In the genomic region with DNA sequence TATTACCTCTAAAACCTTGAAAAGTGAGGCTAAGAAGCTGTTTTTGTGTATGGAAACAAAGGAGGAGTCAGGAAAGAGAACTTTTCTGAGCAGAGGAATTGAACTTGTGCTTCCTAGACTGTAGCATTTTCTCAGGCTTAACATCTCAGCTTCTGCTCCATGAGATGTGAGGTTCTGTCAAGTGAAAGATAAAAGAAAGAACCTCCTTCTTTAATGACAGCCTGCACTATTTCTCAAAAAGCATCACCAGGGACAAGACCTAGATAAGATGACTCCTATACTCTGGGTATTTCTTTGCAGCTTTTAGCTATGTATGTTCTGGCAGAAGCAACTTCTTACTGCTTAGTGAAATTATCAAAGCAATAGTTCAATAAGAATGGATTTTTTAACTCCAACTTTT, we compare ENCODE assay signal across 28 cellular contexts.
"Had no signal": no experiment of that assay in that cellular context is flagged by ENCODE, and none has a peak within 500 bp of the region (broad histone marks: within the 10 kb centered on the region; RNA-seq: fewer than 3 reads in every experiment).

No MANE protein-coding gene starts in this region.

- H3K36me3 ChIP-seq: esophagus muscularis mucosa, gastroesophageal sphincter, heart right ventricle, left lung, prostate gland, right atrium auricular region, suprapubic skin, vagina had no signal

- FAIRE-seq: islet of Langerhans had no signal

- H3K4me2 ChIP-seq: smooth muscle cell had no signal

- H3K4me3 ChIP-seq: dorsolateral prefrontal cortex, esophagus muscularis mucosa, gastroesophageal sphincter, heart right ventricle, left lung, prostate gland, right atrium auricular region, smooth muscle cell, suprapubic skin, vagina had no signal

- H3K27me3 ChIP-seq: esophagus muscularis mucosa, foreskin keratinocyte, gastroesophageal sphincter, left lung, right atrium auricular region, suprapubic skin, vagina had no signal

- DNase-seq: dorsolateral prefrontal cortex; effector CD4-positive, alpha-beta T cell; glutamatergic neuron; heart right ventricle; hippocampal formation; left cardiac atrium; left lung; mesenchymal stem cell; naive thymus-derived CD8-positive, alpha-beta T cell; nephron progenitor cell; nucleus accumbens; stimulated activated CD4-positive, alpha-beta T cell treated with anti-CD3 and anti-CD28 coated beads, Interleukin-12 subunit alpha, Interleukin-12 subunit beta, amount 100 ng/mL, for 4 hours; stimulated activated CD4-positive, alpha-beta T cell treated with anti-CD3 and anti-CD28 coated beads, Interleukin-1b, Interleukin-23, amount 100 ng/mL, for 48 hours; stimulated activated CD4-positive, alpha-beta T cell treated with anti-CD3 and anti-CD28 coated beads, Interleukin-4, amount 100 ng/mL, for 1 hour; stimulated activated CD8-positive, alpha-beta memory T cell treated with anti-CD3 and anti-CD28 coated beads, Interleukin-4, amount 100 ng/mL, for 48 hours; stimulated activated naive CD4-positive, alpha-beta T cell; stimulated activated naive CD8-positive, alpha-beta T cell treated with anti-CD3 and anti-CD28 coated beads, Interleukin-15, amount 100 ng/mL, for 72 hours had no signal

- H3K27ac Mint-ChIP-seq: naive thymus-derived CD8-positive, alpha-beta T cell; nephron progenitor cell; stimulated activated naive CD8-positive, alpha-beta T cell treated with anti-CD3 and anti-CD28 coated beads, Interleukin-15, amount 100 ng/mL, for 72 hours had no signal

- H3K9me3 Mint-ChIP-seq: nephron progenitor cell had no signal

- ATAC-seq: foreskin keratinocyte; gastroesophageal sphincter; heart right ventricle; left cardiac atrium; left lung; naive thymus-derived CD8-positive, alpha-beta T cell; sciatic nerve; stimulated activated naive CD8-positive, alpha-beta T cell treated with anti-CD3 and anti-CD28 coated beads, Interleukin-15, amount 100 ng/mL, for 72 hours had no signal

- H3K27ac ChIP-seq: dorsolateral prefrontal cortex, epithelial cell of prostate, esophagus muscularis mucosa, foreskin keratinocyte, gastroesophageal sphincter, heart right ventricle, left lung, prostate gland, right atrium auricular region, suprapubic skin, vagina had no signal

- H3K4me1 ChIP-seq: esophagus muscularis mucosa, gastroesophageal sphincter, heart right ventricle, left lung, prostate gland, right atrium auricular region, suprapubic skin, vagina had no signal

- H3K4me1 Mint-ChIP-seq: nephron progenitor cell had no signal

- H3K4me3 Mint-ChIP-seq: naive thymus-derived CD8-positive, alpha-beta T cell; nephron progenitor cell; stimulated activated naive CD8-positive, alpha-beta T cell treated with anti-CD3 and anti-CD28 coated beads, Interleukin-15, amount 100 ng/mL, for 72 hours had no signal

- H3K9me3 ChIP-seq: esophagus muscularis mucosa, left lung, prostate gland, right atrium auricular region, suprapubic skin, vagina had no signal
